In the genomic region with DNA sequence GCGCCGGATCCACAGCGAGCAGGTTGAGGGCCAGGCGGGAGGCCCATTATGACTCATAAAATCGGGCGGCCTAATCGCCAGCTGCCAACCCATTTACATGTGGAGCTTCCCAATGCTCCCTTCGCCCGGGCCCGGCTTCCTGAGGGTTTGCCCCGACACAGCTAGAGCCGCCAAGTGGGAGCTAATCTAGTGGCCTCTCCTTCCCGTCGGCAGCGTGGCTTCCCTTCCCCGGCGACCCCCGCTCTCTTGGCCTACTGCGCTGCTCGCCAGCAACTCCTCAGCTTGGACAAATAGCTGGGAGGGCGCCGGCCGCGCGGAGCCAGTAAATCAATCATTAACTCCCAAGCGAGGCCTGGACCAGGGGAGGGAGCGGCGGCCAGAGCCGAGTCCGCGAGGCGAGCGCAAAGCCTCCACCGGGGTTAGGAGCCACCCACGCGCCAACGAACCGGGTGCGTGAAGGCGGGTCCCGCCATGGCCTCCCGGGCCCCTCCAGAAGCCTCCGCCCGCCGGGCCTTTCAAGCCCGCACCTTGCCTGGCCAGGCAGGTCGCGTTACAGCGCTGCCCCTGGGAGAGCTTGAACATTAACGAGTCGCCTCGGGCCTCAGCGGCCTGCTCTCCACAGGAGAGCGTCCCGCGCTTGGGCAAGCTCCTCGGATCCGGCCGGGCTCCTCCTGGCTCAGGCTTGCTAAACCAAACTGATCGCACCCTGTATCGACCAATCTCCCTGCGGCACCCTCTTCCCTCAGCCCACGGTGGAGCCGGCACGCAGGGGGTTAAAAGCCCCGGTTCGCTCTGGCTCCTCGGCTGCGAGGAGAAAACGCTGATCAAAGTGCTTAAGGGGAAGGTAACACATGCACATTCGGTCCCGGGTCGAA, we compare ENCODE assay signal across 8 cellular contexts. TPM values are rescaled to one million over a fixed set of nuclear protein-coding genes. Genes with fewer than 3 reads are reported as not detected.
DNase-seq lines count a peak whose midpoint lies in the region; ATAC-seq and TF ChIP-seq lines count a peak whose summit lies in the region.

No MANE protein-coding gene starts in this region.

- peak overlapping the region; percentile 33 to 57; a peak in 3 of 4 replicates for H3K4me3 ChIP-seq in DND-41 (ENCODE audit: low read depth in 1 of 2, low read length in 2 of 2)
- H3K4me3 ChIP-seq in stomach: peak overlapping the region; percentile 53 to 68 (median 56)

- H3K27ac ChIP-seq in DND-41 (ENCODE audit: low read length) (peak overlapping the region; percentile 86), layer of hippocampus (ENCODE audit: low read depth, low read length) (peak overlapping the region; percentile 57), stomach (peak overlapping the region; percentile 90 to 96 (median 93))

- H3K36me3 ChIP-seq in DND-41 (ENCODE audit: insufficient read depth, low read length) (no peaks in the 10 kb centered on the region; the same call in 1 of the 2 replicates), stomach (no peaks in the 10 kb centered on the region)

- POLR2A ChIA-PET in MCF 10A (lab: Yijun Ruan, JAX): interaction anchor here (0.7 kb wide), 3 partner anchors 9 to 13 kb away, joined by 3 to 5 read pairs (median 4); partner anchors contain the start of gene BCOR

- H3K9ac ChIP-seq in DND-41 (ENCODE audit: low read depth, low read length): peak overlapping the region; percentile 95

- TF ChIP-seq POLR2A in stomach (IDR thresholded peaks at IDR 0.05): no peak

- TF ChIP-seq CTCF in DND-41 (IDR thresholded peaks at IDR 0.05; ENCODE audit: borderline replicate concordance, extremely low read depth, low read length, poor library complexity, severe bottlenecking) (no peak), MCF 10A (IDR thresholded peaks at IDR 0.05; ENCODE audit: unreplicated experiment) (no peak), stomach (IDR thresholded peaks at IDR 0.05) (no peak)

- H3K27me3 ChIP-seq in DND-41 (ENCODE audit: insufficient read depth, low read length, poor library complexity) (no peaks in the 10 kb centered on the region), layer of hippocampus (ENCODE audit: control insufficient read depth, insufficient read depth, low read length) (no peaks in the 10 kb centered on the region), stomach (peaks cover 0 to 69% (median 26%) of the 10 kb centered on the region in 3 donors)

- no TSS peak for BruUV-seq in MCF 10A (replicated peaks; lab: Mats Ljungman, UMichigan)

- peaks cover 4% of the 10 kb centered on the region for H4K20me1 ChIP-seq in DND-41 (ENCODE audit: insufficient read depth, low read length)

- no peaks in the 10 kb centered on the region for H3K36me3 Mint-ChIP-seq in MCF 10A (ENCODE audit: insufficient read depth, unreplicated experiment)

- peaks cover 22% of the 10 kb centered on the region for H3K27me3 Mint-ChIP-seq in MCF 10A (ENCODE audit: insufficient read depth, unreplicated experiment)

- intact Hi-C loops in MCF 10A (cut with micrococcal nuclease) (loop anchor here (10.0 kb wide), 1 partner anchor 156 kb away; no protein-coding TSS in a partner anchor), stomach (cut with DNase I; ENCODE audit: low total_unique reads) (no loop called here)

- 13 to 22% (median 15%) methylated on average over 9 to 73 of the region's 73 CpGs for WGBS in stomach, 5 donors

- peaks cover 58% of the 10 kb centered on the region for H3K79me2 ChIP-seq in DND-41 (ENCODE audit: insufficient read depth, low read length)

- H3K4me1 Mint-ChIP-seq in MCF 10A (ENCODE audit: insufficient read depth, unreplicated experiment): peaks cover 5% of the 10 kb centered on the region

- ATAC-seq in DND-41 (ENCODE audit: insufficient read depth, low read depth) (peak; percentile 20), GM21423 (IDR thresholded peaks at IDR 0.05; ENCODE audit: unreplicated experiment) (no peak), HG02678 (IDR thresholded peaks at IDR 0.05; ENCODE audit: unreplicated experiment) (no peak)

- CTCF ChIA-PET in MCF 10A (lab: Yijun Ruan, JAX): no interaction called here

- peaks cover 35% of the 10 kb centered on the region for H3K4me1 ChIP-seq in DND-41 (ENCODE audit: insufficient read depth, low read length)
- H3K4me1 ChIP-seq in stomach: peaks cover 19 to 65% (median 41%) of the 10 kb centered on the region in 4 donors

- DNase-seq in DND-41 (no peak), M059J (ENCODE audit: low read depth) (peak; percentile 82), MCF 10A (ENCODE audit: unreplicated experiment) (no peak), stomach (peak; percentile 68)
- no peak for DNase-seq in stimulated activated CD4-positive, alpha-beta T cell treated with anti-CD3 and anti-CD28 coated beads, Interleukin-1b, Interleukin-23, amount 100 ng/mL, for 48 hours

- no peak overlapping the region; the same call in 1 of the 2 replicates for H2AFZ ChIP-seq in DND-41 (ENCODE audit: low read depth, low read length)

- peak overlapping the region; percentile 46 for H3K4me3 Mint-ChIP-seq in MCF 10A (ENCODE audit: unreplicated experiment)

- TF ChIP-seq EP300 in stomach (IDR thresholded peaks at IDR 0.05): no peak

- no peak overlapping the region for H3K27ac Mint-ChIP-seq in MCF 10A (ENCODE audit: low read depth, unreplicated experiment)

- H3K4me2 ChIP-seq in DND-41 (ENCODE audit: insufficient read depth, low read length): peak overlapping the region; percentile 76

- H3K9me3 ChIP-seq in DND-41 (ENCODE audit: insufficient read depth, low read length, severe bottlenecking) (no peaks in the 10 kb centered on the region), stomach (peaks cover 0 to 27% (median 0%) of the 10 kb centered on the region in 4 donors)

- H3K9me3 Mint-ChIP-seq in MCF 10A (ENCODE audit: unreplicated experiment): no peaks in the 10 kb centered on the region

RNA-seq across cellular contexts. Expression of gene BCOR, which starts 10.6 kb away (rescaled TPM):
- 35.5 and 50.6 TPM in 2 replicates for total RNA-seq in M059J (2014; rRNA removed; shearing (Covaris generic))
- 7.5 and 12.0 TPM in 2 replicates for total RNA-seq in MCF 10A (2022)
- 10 to 100 TPM; 11.0 to 45.5 (median 34.8) TPM for total RNA-seq in stomach
- polyA plus RNA-seq in stomach: 10 to 100 TPM in 1 of 3 donors, 1 to 10 TPM in 2; 4.4 to 11.8 (median 5.0) TPM

Comparison
In these comparisons a context has a peak if more than half of its experiments do, and no peak if none do; other contexts are left out.
1. DNase-seq: peak in M059J (single experiment) and stomach (single experiment); none in DND-41 (single experiment), MCF 10A (single experiment) and stimulated activated CD4-positive, alpha-beta T cell treated with anti-CD3 and anti-CD28 coated beads, Interleukin-1b, Interleukin-23, amount 100 ng/mL, for 48 hours (single experiment).
2. Peak in every context shown above with its lines, with median percentiles within 50 percentile points of each other: H3K27ac ChIP-seq.